Comparison of ENCODE assay signal across 14 cellular contexts in the genomic region with DNA sequence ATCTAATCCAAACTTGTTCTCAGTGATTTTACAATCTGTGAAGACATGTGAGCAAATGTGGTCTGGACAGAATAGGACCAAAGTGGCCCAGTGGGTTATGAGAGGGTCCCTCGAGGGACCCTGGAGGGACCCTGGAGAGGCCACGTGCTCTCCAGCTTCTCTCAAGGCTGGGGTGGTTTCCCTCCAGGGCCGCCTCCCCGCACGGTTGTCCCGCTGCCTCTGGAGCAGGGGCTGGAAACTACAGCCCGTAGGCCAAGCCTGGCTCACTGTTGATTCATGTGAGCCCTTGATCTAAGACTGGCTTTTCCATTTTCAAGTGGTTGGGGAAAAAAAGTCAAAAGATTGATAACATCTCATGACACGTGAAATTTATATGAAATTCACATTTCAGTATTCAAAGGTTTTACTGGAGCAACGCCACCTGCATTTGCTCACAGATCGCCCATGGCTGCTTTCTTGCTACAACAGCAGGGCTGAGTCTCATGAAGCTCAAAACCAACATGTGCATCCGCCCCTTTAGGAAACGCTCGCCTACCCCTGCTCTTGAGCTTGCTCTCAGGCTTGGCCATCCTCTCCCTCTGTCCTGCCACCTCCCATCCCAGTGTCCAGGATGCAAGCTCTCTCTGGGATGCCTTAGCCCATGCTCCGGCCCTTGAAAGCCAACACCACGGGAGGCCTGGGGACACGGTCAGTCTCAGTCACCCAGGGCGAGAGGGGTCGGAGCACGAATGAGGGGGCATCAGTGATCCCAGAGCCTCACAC. TPM values are rescaled to one million over a fixed set of nuclear protein-coding genes. Genes with fewer than 3 reads are reported as not detected.
"Had no signal": no experiment of that assay in that cellular context is flagged by ENCODE, and none has a peak within 500 bp of the region (broad histone marks: within the 10 kb centered on the region; RNA-seq: fewer than 3 reads in every experiment).

No MANE protein-coding gene starts in this region.

- H3K4me1 Mint-ChIP-seq: memory B cell had no signal

- ATAC-seq: left colon, pancreas had no signal

- H3K9me3 ChIP-seq: pancreas, thyroid gland, vagina had no signal

- DNase-seq: activated CD4-positive, alpha-beta T cell treated with anti-CD3 and anti-CD28 coated beads, Interleukin-2, amount 50 U/mL, for 48 hours; activated T-cell treated with anti-CD3 and anti-CD28 coated beads, Interleukin-2, amount 50 U/mL, for 48 hours; cortex of kidney; left colon; thyroid gland had no signal

- H3K4me1 ChIP-seq: pancreas, vagina had no signal

- H3K27ac Mint-ChIP-seq: memory B cell; T-helper 2 cell treated with Interferon-gamma antibody and Interleukin-4, amounts not matched to agents 5 μg/mL and 100 μg/mL, for 36 hours had no signal

- H3K27me3 ChIP-seq: cardiac muscle cell, pancreas, thyroid gland, vagina had no signal

- H3K27ac ChIP-seq: cardiac muscle cell, epithelial cell of prostate, pancreas, thyroid gland, vagina had no signal

- H3K36me3 ChIP-seq: cardiac muscle cell, pancreas, thyroid gland, vagina had no signal

- H3K36me3 Mint-ChIP-seq: memory B cell had no signal

- H3K4me3 Mint-ChIP-seq: memory B cell; T-helper 2 cell treated with Interferon-gamma antibody and Interleukin-4, amounts not matched to agents 5 μg/mL and 100 μg/mL, for 36 hours had no signal

- H3K4me3 ChIP-seq: cardiac muscle cell, pancreas, thyroid gland, vagina had no signal

RNA-seq across cellular contexts. Expression of a gene that starts 12.1 kb away (rescaled TPM):
- total RNA-seq: astrocyte, cardiac muscle cell, left colon, pancreas, renal cortical epithelial cell, skeletal muscle tissue, thyroid gland, vagina had no signal
